ENCODE assay signal across 17 cellular contexts in genomic region chr1:197763307-197763706, GRCh38. TPM values are rescaled to one million over a fixed set of nuclear protein-coding genes. Genes with fewer than 3 reads are reported as not detected.
DNase-seq lines count a peak whose midpoint lies in the region; ATAC-seq, FAIRE-seq and TF ChIP-seq lines count a peak whose summit lies in the region.
"Had no signal": no experiment of that assay in that cellular context is flagged by ENCODE, and none has a peak within 500 bp of the region (broad histone marks: within the 10 kb centered on the region; RNA-seq: fewer than 3 reads in every experiment).

No MANE protein-coding gene starts in this region.

- DNase-seq in activated CD8-positive, alpha-beta memory T cell treated with anti-CD3 and anti-CD28 coated beads, Interleukin-2, amount 10 ng/mL, durations not matched to agents 7 days and 5 days: no peak
- DNase-seq in activated CD8-positive, alpha-beta memory T cell treated with anti-CD3 and anti-CD28 coated beads, Interleukin-2, amount 50 U/mL, for 48 hours: no peak
- no peak for DNase-seq in T-helper 17 cell
- DNase-seq in fibroblast of mammary gland (ENCODE audit: low read depth): peak; percentile 7
- DNase-seq in GM19239 (ENCODE audit: insufficient read length, low spot score): no peak
- DNase-seq in ureter (ENCODE audit: low spot score): no peak
- DNase-seq: 8988T, DMS 273 treated with DMSO at 0.1 percent for 48 hours, HCEC 1CT, NCI-H1092, NCI-H146, NCI-H2081, NCI-H510A treated with DMSO at 0.1 percent for 48 hours, NCI-H82 had no signal

- peaks cover 33% of the 10 kb centered on the region for H3K4me1 Mint-ChIP-seq in activated CD8-positive, alpha-beta memory T cell treated with anti-CD3 and anti-CD28 coated beads, Interleukin-2, amount 10 ng/mL, durations not matched to agents 7 days and 5 days
- H3K4me1 Mint-ChIP-seq in T-helper 17 cell: peaks cover 37% of the 10 kb centered on the region

- H3K36me3 Mint-ChIP-seq in activated CD8-positive, alpha-beta memory T cell treated with anti-CD3 and anti-CD28 coated beads, Interleukin-2, amount 10 ng/mL, durations not matched to agents 7 days and 5 days: peaks cover 43% of the 10 kb centered on the region
- H3K36me3 Mint-ChIP-seq in T-helper 17 cell (ENCODE audit: low read depth): no peaks in the 10 kb centered on the region

- no peaks in the 10 kb centered on the region for H3K9me3 Mint-ChIP-seq in activated CD8-positive, alpha-beta memory T cell treated with anti-CD3 and anti-CD28 coated beads, Interleukin-2, amount 10 ng/mL, durations not matched to agents 7 days and 5 days (ENCODE audit: low read depth)

- no peak for FAIRE-seq in GM19239 (lab: Jason Lieb, UNC)

- H3K4me3 Mint-ChIP-seq in activated CD8-positive, alpha-beta memory T cell treated with anti-CD3 and anti-CD28 coated beads, Interleukin-2, amount 10 ng/mL, durations not matched to agents 7 days and 5 days: no peak overlapping the region
- no peak overlapping the region for H3K4me3 Mint-ChIP-seq in T-helper 17 cell

- no peak for ATAC-seq in activated CD8-positive, alpha-beta memory T cell treated with anti-CD3 and anti-CD28 coated beads, Interleukin-2, amount 10 ng/mL, durations not matched to agents 7 days and 5 days
- no peak for ATAC-seq in T-helper 17 cell
- no peak for ATAC-seq in GM18520 (IDR thresholded peaks at IDR 0.05; ENCODE audit: unreplicated experiment)
- ATAC-seq in GM21515 (IDR thresholded peaks at IDR 0.05; ENCODE audit: unreplicated experiment): no peak

- H3K4me3 ChIP-seq in fibroblast of mammary gland (ENCODE audit: control insufficient read depth, low read depth, low read length): no peak overlapping the region
- H3K4me3 ChIP-seq: BLaER1 had no signal

- no peaks in the 10 kb centered on the region for H3K27me3 Mint-ChIP-seq in activated CD8-positive, alpha-beta memory T cell treated with anti-CD3 and anti-CD28 coated beads, Interleukin-2, amount 10 ng/mL, durations not matched to agents 7 days and 5 days
- no peaks in the 10 kb centered on the region for H3K27me3 Mint-ChIP-seq in T-helper 17 cell

- CTCF ChIA-PET in activated CD8-positive, alpha-beta memory T cell treated with anti-CD3 and anti-CD28 coated beads, Interleukin-2, amount 10 ng/mL, durations not matched to agents 7 days and 5 days (lab: Charles Lee): interaction anchor here (1.9 kb wide), 1 partner anchor 106 kb away, joined by 4 read pairs; no protein-coding TSS in a partner anchor

- no peaks in the 10 kb centered on the region for H3K9me3 ChIP-seq in T-helper 17 cell (ENCODE audit: control insufficient read depth, low read length, poor library complexity, severe bottlenecking)
- H3K9me3 ChIP-seq: BLaER1 had no signal

- TF ChIP-seq CTCF in fibroblast of mammary gland (conservative IDR thresholded peaks at IDR 0.05; ENCODE audit: control insufficient read depth, insufficient read depth, low read depth, low read length): no peak

- H3K27ac Mint-ChIP-seq in activated CD8-positive, alpha-beta memory T cell treated with anti-CD3 and anti-CD28 coated beads, Interleukin-2, amount 10 ng/mL, durations not matched to agents 7 days and 5 days: peak overlapping the region; percentile 39
- H3K27ac Mint-ChIP-seq in T-helper 17 cell: peak overlapping the region; percentile 37

RNA-seq across cellular contexts. Expression of gene DENND1B, which starts 12.0 kb away (rescaled TPM):
- total RNA-seq in activated CD8-positive, alpha-beta memory T cell treated with anti-CD3 and anti-CD28 coated beads, Interleukin-2, amount 10 ng/mL, durations not matched to agents 7 days and 5 days: 10 to 100 TPM; 29.5 to 30.3 TPM
- total RNA-seq in T-helper 17 cell: 10 to 100 TPM; 32.4 to 35.6 TPM
- total RNA-seq in ureter: 29.4 TPM
